ENCODE assay signal across 1 cellular context in the genomic region with DNA sequence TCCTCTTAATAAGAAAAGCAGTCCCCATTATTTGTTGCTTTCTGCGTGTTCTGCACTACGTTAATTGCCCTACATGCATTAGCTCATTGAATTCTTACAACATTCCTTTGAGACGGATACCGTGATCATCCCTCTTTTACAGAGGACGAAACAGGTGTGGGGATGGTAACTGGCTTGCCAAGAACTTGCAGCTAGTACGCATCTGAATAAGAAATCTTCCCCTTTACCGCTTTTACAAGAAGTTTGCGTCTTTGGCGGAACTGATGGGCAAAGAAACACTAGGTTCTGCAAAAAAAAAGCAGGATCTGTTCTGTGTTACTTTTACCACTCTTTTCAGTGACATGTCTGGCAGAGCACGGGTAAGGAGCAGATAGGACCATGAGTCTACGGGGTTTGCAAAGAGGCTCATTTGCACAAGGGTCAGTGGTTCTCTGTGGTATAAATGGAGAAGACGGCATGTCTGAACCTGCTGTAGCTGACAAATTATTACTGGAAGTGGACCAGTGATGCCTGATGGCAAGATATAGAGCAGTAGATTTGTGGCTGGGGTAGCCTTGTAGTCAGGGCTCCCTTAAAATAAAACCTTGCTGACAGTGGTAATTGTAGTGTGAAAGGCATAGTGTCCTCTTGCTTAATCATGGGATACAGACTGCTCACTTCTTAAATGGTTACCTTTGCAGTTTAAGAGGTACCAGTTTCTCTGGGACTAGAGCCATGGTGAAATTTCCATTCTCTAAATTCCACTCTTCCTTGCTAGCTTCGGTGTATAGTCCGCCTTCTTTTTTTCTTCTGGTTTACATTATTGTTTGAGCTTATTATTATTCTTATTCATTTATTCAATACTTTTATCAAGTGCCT.
TF ChIP-seq lines count a peak whose summit lies in the region.

No MANE protein-coding gene starts in this region.

TF ChIP-seq in A549, 52 proteins besides CTCF, POLR2A, EP300 and RAD21 (continued from another document):
- TF ChIP-seq KDM1A (IDR thresholded peaks at IDR 0.05; ENCODE audit: low read depth) (no peak), JUNB (IDR thresholded peaks at IDR 0.05) (no peak), MAX (IDR thresholded peaks at IDR 0.05) (no peak), RNF2 (IDR thresholded peaks at IDR 0.05; ENCODE audit: borderline replicate concordance, low read depth) (no peak), SREBF2 (IDR thresholded peaks at IDR 0.05) (no peak), MYC (IDR thresholded peaks at IDR 0.05; ENCODE audit: borderline replicate concordance, low read length) (no peak), ESRRA (IDR thresholded peaks at IDR 0.05; ENCODE audit: borderline replicate concordance, low read length) (no peak), FOSL2 (IDR thresholded peaks at IDR 0.05) (no peak), FOSL2 (CRISPR knock-in tag; IDR thresholded peaks at IDR 0.05) (no peak), RARB (CRISPR knock-in tag; IDR thresholded peaks at IDR 0.05) (no peak), E2F6 (IDR thresholded peaks at IDR 0.05; ENCODE audit: borderline replicate concordance, low read depth) (no peak)
- TF ChIP-seq, protein P1, sequence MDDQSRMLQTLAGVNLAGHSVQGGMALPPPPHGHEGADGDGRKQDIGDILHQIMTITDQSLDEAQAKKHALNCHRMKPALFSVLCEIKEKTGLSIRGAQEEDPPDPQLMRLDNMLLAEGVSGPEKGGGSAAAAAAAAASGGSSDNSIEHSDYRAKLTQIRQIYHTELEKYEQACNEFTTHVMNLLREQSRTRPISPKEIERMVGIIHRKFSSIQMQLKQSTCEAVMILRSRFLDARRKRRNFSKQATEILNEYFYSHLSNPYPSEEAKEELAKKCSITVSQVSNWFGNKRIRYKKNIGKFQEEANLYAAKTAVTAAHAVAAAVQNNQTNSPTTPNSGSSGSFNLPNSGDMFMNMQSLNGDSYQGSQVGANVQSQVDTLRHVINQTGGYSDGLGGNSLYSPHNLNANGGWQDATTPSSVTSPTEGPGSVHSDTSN (IDR thresholded peaks at IDR 0.05) = no peak
- TF ChIP-seq, protein P2, sequence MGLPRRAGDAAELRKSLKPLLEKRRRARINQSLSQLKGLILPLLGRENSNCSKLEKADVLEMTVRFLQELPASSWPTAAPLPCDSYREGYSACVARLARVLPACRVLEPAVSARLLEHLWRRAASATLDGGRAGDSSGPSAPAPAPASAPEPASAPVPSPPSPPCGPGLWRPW (IDR thresholded peaks at IDR 0.05) = no peak
